8 cellular contexts compared by ENCODE assay signal in genomic region chr22:49562685-49563249, GRCh38.
"Had no signal": no experiment of that assay in that cellular context is flagged by ENCODE, and none has a peak within 500 bp of the region (broad histone marks: within the 10 kb centered on the region; RNA-seq: fewer than 3 reads in every experiment).

No MANE protein-coding gene starts in this region.

- ATAC-seq: HCT116 had no signal

- H3K4me1 ChIP-seq: HAP-1 had no signal

- H3K9me3 ChIP-seq: HAP-1 had no signal

- H2AFZ ChIP-seq: GM23248 had no signal

- H3K27ac ChIP-seq: GM23248, HL-60, KMS-11 had no signal

- DNase-seq: GM23248, GOT3, Karpas-422, KBM-7 had no signal

- H3K4me2 ChIP-seq: KMS-11 had no signal

- H3K9ac ChIP-seq: GM23248, KMS-11 had no signal

- H3K36me3 ChIP-seq: HAP-1 had no signal

- H3K4me3 ChIP-seq: GM23248, HAP-1 had no signal
